ENCODE assay signal across 9 cellular contexts in the genomic region with DNA sequence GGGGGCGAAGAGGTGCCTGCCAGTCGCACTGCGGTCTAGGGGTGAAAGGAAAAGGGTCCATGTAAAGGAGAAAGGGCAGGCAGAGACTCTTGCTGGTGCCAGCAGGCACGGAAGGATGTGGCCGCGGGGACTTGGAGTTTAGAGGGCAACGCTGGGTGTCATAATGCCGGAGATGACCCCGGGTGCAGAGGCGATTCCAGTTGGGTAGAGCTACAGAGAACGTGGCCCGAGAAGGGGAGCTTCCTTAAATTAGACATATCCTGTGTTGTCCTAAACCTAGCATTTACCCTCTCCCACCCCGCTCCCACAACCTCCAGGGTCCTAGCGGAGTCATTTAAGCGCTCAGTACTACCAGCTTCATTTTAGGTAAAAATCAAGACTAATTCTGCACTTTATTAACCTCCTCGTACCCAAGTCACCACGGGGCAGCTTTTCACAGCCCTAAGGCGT.
A peak's percentile ranks its signal among the peaks of the same experiment; 100 is the strongest.
DNase-seq lines count a peak whose midpoint lies in the region; ATAC-seq, FAIRE-seq and TF ChIP-seq lines count a peak whose summit lies in the region.
"Had no signal": no experiment of that assay in that cellular context is flagged by ENCODE, and none has a peak within 500 bp of the region (broad histone marks: within the 10 kb centered on the region; RNA-seq: fewer than 3 reads in every experiment).

No MANE protein-coding gene starts in this region.

- peak overlapping the region; percentile 64 for H3K4me3 Mint-ChIP-seq in activated CD4-positive, alpha-beta T cell treated with anti-CD3 and anti-CD28 coated beads, Interleukin-2, amount 10 ng/mL, durations not matched to agents 7 days and 5 days
- H3K4me3 Mint-ChIP-seq in activated B cell treated with CpG ODN at 0.5 μM for 24 hours = peak overlapping the region; percentile 89

- H3K9me2 ChIP-seq in hepatocyte (replicated peaks; ENCODE audit: insufficient read depth) = no peaks in the 10 kb centered on the region

- H3K36me3 Mint-ChIP-seq in activated CD4-positive, alpha-beta T cell treated with anti-CD3 and anti-CD28 coated beads, Interleukin-2, amount 10 ng/mL, durations not matched to agents 7 days and 5 days (ENCODE audit: low read depth) = peaks cover 9% of the 10 kb centered on the region
- H3K36me3 Mint-ChIP-seq in activated B cell treated with CpG ODN at 0.5 μM for 24 hours (ENCODE audit: low read depth) = no peaks in the 10 kb centered on the region

- H3K4me2 ChIP-seq in hepatocyte = peak overlapping the region; percentile 96

- H3K36me3 ChIP-seq in hepatocyte (replicated peaks; ENCODE audit: insufficient read depth, low read depth) (no peaks in the 10 kb centered on the region), stomach smooth muscle (ENCODE audit: control insufficient read depth in 2 of 2, insufficient read depth in 2 of 2, low read length in 2 of 2) (no peaks in the 10 kb centered on the region), pancreas (no peaks in the 10 kb centered on the region)

- H3K9ac ChIP-seq in stomach smooth muscle (ENCODE audit: low read length in 2 of 2) = no peak overlapping the region

- FAIRE-seq in pancreas (lab: Jason Lieb, UNC) = no peak
- FAIRE-seq: G401.6 had no signal

- ATAC-seq in activated B cell treated with CpG ODN at 0.5 μM for 24 hours (ENCODE audit: low read depth) (no peak), HG03108 (IDR thresholded peaks at IDR 0.05; ENCODE audit: unreplicated experiment) (no peak), pancreas (no peak)

- no peaks in the 10 kb centered on the region for H3K9me3 ChIP-seq in hepatocyte (ENCODE audit: low read depth)
- H3K9me3 ChIP-seq in stomach smooth muscle (ENCODE audit: control insufficient read depth in 2 of 2, low read length in 2 of 2) = peaks cover 0 to 6% of the 10 kb centered on the region in 2 donors
- no peaks in the 10 kb centered on the region for H3K9me3 ChIP-seq in pancreas

- peak overlapping the region; percentile 55 for H3K27ac Mint-ChIP-seq in activated CD4-positive, alpha-beta T cell treated with anti-CD3 and anti-CD28 coated beads, Interleukin-2, amount 10 ng/mL, durations not matched to agents 7 days and 5 days
- no peak overlapping the region for H3K27ac Mint-ChIP-seq in activated B cell treated with CpG ODN at 0.5 μM for 24 hours

- peak overlapping the region; percentile 64 for H2AFZ ChIP-seq in hepatocyte

- H3K9me3 Mint-ChIP-seq in activated CD4-positive, alpha-beta T cell treated with anti-CD3 and anti-CD28 coated beads, Interleukin-2, amount 10 ng/mL, durations not matched to agents 7 days and 5 days = peaks cover 9% of the 10 kb centered on the region
- peaks cover 7% of the 10 kb centered on the region for H3K9me3 Mint-ChIP-seq in activated B cell treated with CpG ODN at 0.5 μM for 24 hours

- POLR2A ChIA-PET in activated CD4-positive, alpha-beta T cell treated with anti-CD3 and anti-CD28 coated beads, Interleukin-2, amount 10 ng/mL, durations not matched to agents 7 days and 5 days (lab: Charles Lee) = no interaction called here
- POLR2A ChIA-PET in activated B cell treated with CpG ODN at 0.5 μM for 24 hours (lab: Charles Lee) = interaction anchor here (1.1 to 1.6 kb wide), 4 partner anchors 50 to 305 kb away, joined by 3 to 6 read pairs (median 4); a partner anchor contains a TSS

- no peak overlapping the region for H3K27ac ChIP-seq in hepatocyte
- no peak overlapping the region for H3K27ac ChIP-seq in stomach smooth muscle (ENCODE audit: low read length)
- no peak overlapping the region for H3K27ac ChIP-seq in pancreas

- peaks cover 71% of the 10 kb centered on the region for H3K27me3 ChIP-seq in hepatocyte
- peaks cover 54 to 77% of the 10 kb centered on the region in 2 donors for H3K27me3 ChIP-seq in stomach smooth muscle (ENCODE audit: control insufficient read depth in 1 of 2, insufficient read depth in 2 of 2, low read length in 2 of 2)
- peaks cover 3 to 52% (median 17%) of the 10 kb centered on the region in 4 donors for H3K27me3 ChIP-seq in pancreas

- intact Hi-C loops in activated B cell treated with CpG ODN at 0.5 μM for 24 hours (cut with micrococcal nuclease) = loop anchor here (1.0 to 5.0 kb wide), 8 partner anchors 27 to 374 kb away; a partner anchor contains a TSS
- intact Hi-C loops in pancreas (cut with DNase I) = no loop called here

- TF ChIP-seq CTCF in activated B cell treated with CpG ODN at 0.5 μM for 24 hours (IDR thresholded peaks at IDR 0.05) (no peak), hepatocyte (IDR thresholded peaks at IDR 0.05; ENCODE audit: poor library complexity) (no peak), pancreas (IDR thresholded peaks at IDR 0.05) (no peak)

- H3K4me1 ChIP-seq in hepatocyte (ENCODE audit: insufficient read depth) (peaks cover 42% of the 10 kb centered on the region), stomach smooth muscle (ENCODE audit: control insufficient read depth, insufficient read depth, low read length) (peaks cover 48% of the 10 kb centered on the region), pancreas (peaks cover 13 to 38% (median 17%) of the 10 kb centered on the region in 3 donors)

- peaks cover 43% of the 10 kb centered on the region for H3K4me1 Mint-ChIP-seq in activated CD4-positive, alpha-beta T cell treated with anti-CD3 and anti-CD28 coated beads, Interleukin-2, amount 10 ng/mL, durations not matched to agents 7 days and 5 days
- H3K4me1 Mint-ChIP-seq in activated B cell treated with CpG ODN at 0.5 μM for 24 hours = peaks cover 46% of the 10 kb centered on the region

- no peaks in the 10 kb centered on the region for H3K79me2 ChIP-seq in hepatocyte

- H3K27me3 Mint-ChIP-seq in activated CD4-positive, alpha-beta T cell treated with anti-CD3 and anti-CD28 coated beads, Interleukin-2, amount 10 ng/mL, durations not matched to agents 7 days and 5 days = peaks cover 85% of the 10 kb centered on the region
- peaks cover 68% of the 10 kb centered on the region for H3K27me3 Mint-ChIP-seq in activated B cell treated with CpG ODN at 0.5 μM for 24 hours

- under 1% methylated on average over 15 of the region's 18 CpGs for whole genome bisulfite sequencing in hepatocyte (ENCODE audit: low lambda C conversion rate, missing lambda C conversion rate)
- WGBS in pancreas, 2 donors = 1 to 3% methylated on average over 18 of the region's 18 CpGs

- H3K4me3 ChIP-seq in hepatocyte (peak overlapping the region; percentile 77), stomach smooth muscle (ENCODE audit: low read length in 2 of 2) (peak overlapping the region; percentile 31 to 57), pancreas (peak overlapping the region in 1 of 4 donors; percentile 29)

- peak; percentile 12 for DNase-seq in activated CD4-positive, alpha-beta T cell treated with anti-CD3 and anti-CD28 coated beads, Interleukin-2, amount 10 ng/mL, durations not matched to agents 7 days and 5 days
- no peak for DNase-seq in activated CD4-positive, alpha-beta T cell treated with anti-CD3 and anti-CD28 coated beads for 1 hour
- DNase-seq in activated B cell treated with CpG ODN at 0.5 μM for 24 hours = peak; percentile 36
- no peak for DNase-seq in hepatocyte (ENCODE audit: low spot score)
- no peak for DNase-seq in pancreas
- DNase-seq in activated CD4-positive, CD25-positive, alpha-beta regulatory T cell (lab: John Stamatoyannopoulos, UW) = no peak

- no peaks in the 10 kb centered on the region for H4K20me1 ChIP-seq in hepatocyte (ENCODE audit: insufficient read depth, poor library complexity, severe bottlenecking)

- CTCF ChIA-PET in activated CD4-positive, alpha-beta T cell treated with anti-CD3 and anti-CD28 coated beads, Interleukin-2, amount 10 ng/mL, durations not matched to agents 7 days and 5 days (lab: Charles Lee) = interaction anchor here (1.3 kb wide), 1 partner anchor 203 kb away, joined by 3 read pairs; no protein-coding TSS in a partner anchor
- CTCF ChIA-PET in activated B cell treated with CpG ODN at 0.5 μM for 24 hours (lab: Charles Lee) = interaction anchor here (0.6 to 3.3 kb wide), 11 partner anchors 41 to 203 kb away, joined by 3 to 20 read pairs (median 3); no protein-coding TSS in a partner anchor

Comparison
In these comparisons a context has a peak if more than half of its experiments do, and no peak if none do; other contexts are left out.
1. DNase-seq: peak in activated CD4-positive, alpha-beta T cell treated with anti-CD3 and anti-CD28 coated beads, Interleukin-2, amount 10 ng/mL, durations not matched to agents 7 days and 5 days (single experiment) and activated B cell treated with CpG ODN at 0.5 μM for 24 hours (single experiment); none in activated CD4-positive, alpha-beta T cell treated with anti-CD3 and anti-CD28 coated beads for 1 hour (single experiment), hepatocyte (single experiment), pancreas (0 of 6) and activated CD4-positive, CD25-positive, alpha-beta regulatory T cell (0 of 4).